Comparison of ENCODE assay signal across 8 cellular contexts in the genomic region with DNA sequence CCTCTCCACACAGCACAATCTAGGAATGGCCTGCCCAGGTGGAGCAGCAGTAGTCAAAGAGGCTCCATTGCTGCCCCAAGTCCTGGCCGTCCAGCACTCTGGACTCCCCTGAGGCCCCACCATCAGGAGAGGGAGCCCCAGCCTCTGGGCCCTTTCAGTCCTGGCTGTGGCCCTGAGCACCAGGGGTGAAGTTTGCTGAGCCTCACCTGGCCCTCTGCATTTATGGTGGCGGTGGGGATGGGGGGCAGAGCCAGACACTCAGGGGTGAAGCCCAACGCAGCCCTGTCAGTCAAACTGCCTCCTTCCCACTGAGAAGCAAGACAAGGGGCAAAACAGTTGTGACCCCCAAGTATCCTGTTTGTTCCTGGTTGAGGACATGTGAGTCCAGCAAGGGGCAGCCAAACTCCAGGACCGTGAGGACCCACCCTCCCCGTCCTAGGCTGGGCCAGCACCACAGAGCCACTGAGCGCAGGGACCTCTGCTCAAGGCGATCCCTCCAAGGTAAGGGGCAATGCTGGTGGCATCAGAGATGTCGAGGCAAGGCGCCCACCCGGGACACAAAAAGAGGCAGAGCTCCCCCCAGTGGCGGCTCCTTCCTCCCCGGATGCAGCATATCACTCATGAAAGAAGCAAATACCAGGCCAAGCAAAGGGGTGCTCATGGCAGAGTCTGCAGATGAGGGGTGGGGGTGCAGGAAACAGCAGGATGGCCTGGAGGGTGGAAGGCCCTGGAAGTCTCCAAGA. TPM values are rescaled to one million over a fixed set of nuclear protein-coding genes. Genes with fewer than 3 reads are reported as not detected.
DNase-seq lines count a peak whose midpoint lies in the region; ATAC-seq, FAIRE-seq and TF ChIP-seq lines count a peak whose summit lies in the region.

No MANE protein-coding gene starts in this region.

- POLR2A ChIA-PET in HepG2 (lab: Yijun Ruan, JAX), result no interaction called here

- ATAC-seq in HepG2, result peak; percentile 4
- no peak for ATAC-seq in HG02623 (IDR thresholded peaks at IDR 0.05; ENCODE audit: unreplicated experiment)

- in situ Hi-C loops in Caki2 (cut with HindIII; ENCODE audit: low pct_unique_long_range_greater_than_20kb, low sequenced_read_pairs), result no loop called here
- in situ Hi-C loops in T47D (cut with HindIII; ENCODE audit: low pct_unique_long_range_greater_than_20kb, low sequenced_read_pairs), result no loop called here
- in situ Hi-C loops in HepG2 (cut with HindIII; ENCODE audit: extremely low pct_ligation_motif_present, low pct_unique_long_range_greater_than_20kb), result loop anchor here (10.0 kb wide), 1 partner anchor 223 kb away; no protein-coding TSS in a partner anchor

- 0 out of 2 replicates have a peak, but pooled peaks cover 5% of the 10 kb centered on the region for H3K9me3 ChIP-seq in HepG2 (ENCODE audit: low read length)

- no peak overlapping the region for H3K27ac ChIP-seq in HepG2 (ENCODE audit: extremely low read length, insufficient read depth, low read length)

- 17% methylated on average over 8 of the region's 12 CpGs for WGBS in HepG2 (ENCODE audit: low lambda C conversion rate)

- H3K4me3 ChIP-seq in HepG2 (replicated peaks in 1 of 3; ENCODE audit: insufficient read depth in 1 of 3, low read depth in 2 of 3, low read length in 3 of 3), result no peak overlapping the region

- DNase-seq in Caki2 (ENCODE audit: low read depth), result peak; percentile 10
- peak; percentile 80 for DNase-seq in HTR-8/SVneo (ENCODE audit: insufficient read length, low spot score)
- peak; percentile 67 for DNase-seq in UCSD-AML1 (lab: John Stamatoyannopoulos, UW; ENCODE audit: unreplicated experiment)
- peak; percentile 50 to 80 for DNase-seq in T47D (ENCODE audit: low read depth in 1 of 2, low spot score in 1 of 2)
- DNase-seq in HepG2 (ENCODE audit: low spot score), result peak; percentile 24
- DNase-seq in stimulated activated CD8-positive, alpha-beta memory T cell treated with anti-CD3 and anti-CD28 coated beads, Interleukin-2, amount 100 ng/mL, for 48 hours (ENCODE audit: low read depth in 2 of 2), result peak; percentile 44 to 62
- no peak for DNase-seq in NCI-H1436 treated with DMSO at 0.1 percent for 48 hours (lab: John Stamatoyannopoulos, UW)

- TF ChIP-seq EP300 in HepG2 (IDR thresholded peaks at IDR 0.05; ENCODE audit: low read depth in 2 of 2, low read length in 2 of 2) (no peak), HepG2 (CRISPR knock-in tag; IDR thresholded peaks at IDR 0.05; ENCODE audit: borderline replicate concordance) (no peak)

- no peak overlapping the region for H2AFZ ChIP-seq in HepG2 (ENCODE audit: low read length)

- no peaks in the 10 kb centered on the region for H3K36me3 ChIP-seq in HepG2 (replicated peaks in 1 of 2; ENCODE audit: control insufficient read depth in 1 of 2, insufficient read depth in 2 of 2, low read length in 2 of 2)

- H3K79me2 ChIP-seq in HepG2 (ENCODE audit: insufficient read depth, low read length), result no peaks in the 10 kb centered on the region

- no peak for TF ChIP-seq POLR2A in HepG2 (IDR thresholded peaks at IDR 0.05; ENCODE audit: insufficient read depth in 1 of 2, low read depth in 2 of 2, low read length in 2 of 2)

- peaks cover 29% of the 10 kb centered on the region for H3K4me1 ChIP-seq in HepG2 (ENCODE audit: insufficient read depth, low read length)

- H3K27me3 ChIP-seq in HepG2 (ENCODE audit: control insufficient read depth in 1 of 2, insufficient read depth in 2 of 2, low read length in 2 of 2), result no peaks in the 10 kb centered on the region

- CTCF ChIA-PET in HepG2 (lab: Yijun Ruan, JAX; ENCODE audit: low intra/inter-chr PET ratio, low total read pairs), result interaction anchor here (1.3 kb wide), 1 partner anchor 143 kb away, joined by 9 read pairs; no protein-coding TSS in a partner anchor

- intact Hi-C loops in HepG2 (cut with micrococcal nuclease; ENCODE audit: unreplicated experiment), result loop anchor here (5.0 kb wide), 1 partner anchor 140 kb away; the partner anchor contains the start of gene TRAF3

- peak overlapping the region; percentile 36; the same call in 1 of the 2 replicates for H3K4me2 ChIP-seq in HepG2 (ENCODE audit: low read depth, low read length)

- peak; percentile 36 for FAIRE-seq in HTR-8/SVneo (lab: Jason Lieb, UNC)
- no peak for FAIRE-seq in HepG2 (lab: Jason Lieb, UNC)

- peak; percentile 89 for TF ChIP-seq CTCF in HepG2 (CRISPR knock-in tag; IDR thresholded peaks at IDR 0.05)

- no peak overlapping the region for H3K9ac ChIP-seq in HepG2 (ENCODE audit: insufficient read depth, low read depth, low read length)

- no peaks in the 10 kb centered on the region for H4K20me1 ChIP-seq in HepG2 (ENCODE audit: insufficient read depth, low read length)

- peak; percentile 72 for TF ChIP-seq RAD21 in HepG2 (CRISPR knock-in tag; IDR thresholded peaks at IDR 0.05)

- BruUV-seq in HepG2 (replicated peaks; lab: Mats Ljungman, UMichigan), result no TSS peak

TF ChIP-seq in HepG2, 621 proteins besides CTCF, POLR2A, EP300 and RAD21 (continues in another document):
- TF ChIP-seq CBX5 (CRISPR knock-in tag; IDR thresholded peaks at IDR 0.05; ENCODE audit: borderline replicate concordance) (no peak), IKZF4 (CRISPR knock-in tag; IDR thresholded peaks at IDR 0.05; ENCODE audit: borderline replicate concordance, low read depth, not compliant biosample characterization) (no peak), ZNF710 (CRISPR knock-in tag; IDR thresholded peaks at IDR 0.05; ENCODE audit: borderline replicate concordance) (no peak), ZNF552 (CRISPR knock-in tag; IDR thresholded peaks at IDR 0.05; ENCODE audit: borderline replicate concordance) (no peak)
- TF ChIP-seq, protein P1, sequence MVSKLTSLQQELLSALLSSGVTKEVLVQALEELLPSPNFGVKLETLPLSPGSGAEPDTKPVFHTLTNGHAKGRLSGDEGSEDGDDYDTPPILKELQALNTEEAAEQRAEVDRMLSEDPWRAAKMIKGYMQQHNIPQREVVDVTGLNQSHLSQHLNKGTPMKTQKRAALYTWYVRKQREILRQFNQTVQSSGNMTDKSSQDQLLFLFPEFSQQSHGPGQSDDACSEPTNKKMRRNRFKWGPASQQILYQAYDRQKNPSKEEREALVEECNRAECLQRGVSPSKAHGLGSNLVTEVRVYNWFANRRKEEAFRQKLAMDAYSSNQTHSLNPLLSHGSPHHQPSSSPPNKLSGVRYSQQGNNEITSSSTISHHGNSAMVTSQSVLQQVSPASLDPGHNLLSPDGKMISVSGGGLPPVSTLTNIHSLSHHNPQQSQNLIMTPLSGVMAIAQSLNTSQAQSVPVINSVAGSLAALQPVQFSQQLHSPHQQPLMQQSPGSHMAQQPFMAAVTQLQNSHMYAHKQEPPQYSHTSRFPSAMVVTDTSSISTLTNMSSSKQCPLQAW (CRISPR knock-in tag; IDR thresholded peaks at IDR 0.05), result peak; percentile 55; the same call in 1 of the 2 replicates
- TF ChIP-seq, protein P2, sequence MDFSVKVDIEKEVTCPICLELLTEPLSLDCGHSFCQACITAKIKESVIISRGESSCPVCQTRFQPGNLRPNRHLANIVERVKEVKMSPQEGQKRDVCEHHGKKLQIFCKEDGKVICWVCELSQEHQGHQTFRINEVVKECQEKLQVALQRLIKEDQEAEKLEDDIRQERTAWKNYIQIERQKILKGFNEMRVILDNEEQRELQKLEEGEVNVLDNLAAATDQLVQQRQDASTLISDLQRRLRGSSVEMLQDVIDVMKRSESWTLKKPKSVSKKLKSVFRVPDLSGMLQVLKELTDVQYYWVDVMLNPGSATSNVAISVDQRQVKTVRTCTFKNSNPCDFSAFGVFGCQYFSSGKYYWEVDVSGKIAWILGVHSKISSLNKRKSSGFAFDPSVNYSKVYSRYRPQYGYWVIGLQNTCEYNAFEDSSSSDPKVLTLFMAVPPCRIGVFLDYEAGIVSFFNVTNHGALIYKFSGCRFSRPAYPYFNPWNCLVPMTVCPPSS (IDR thresholded peaks at IDR 0.05), result no peak

RNA-seq across cellular contexts. Expression of gene AMN, which starts 4.8 kb away (rescaled TPM):
- total RNA-seq in Caki2 (2014; rRNA removed; shearing (Covaris generic); ENCODE audit: low replicate concordance), result 0.41 and 1.5 TPM in 2 replicates
- 8.2 and 33.1 TPM in 2 replicates for total RNA-seq in HepG2 (2016; rRNA removed; fragmentation: Illumina TruSeq; extraction: Trizol)
- 5.2 and 6.0 TPM in 2 replicates for total RNA-seq in HepG2 (2016; cell fraction: cytosol; rRNA removed; fragmentation: Illumina TruSeq; extraction: Trizol; ENCODE audit: low read depth)
- 9.3 and 30.8 TPM in 2 replicates for total RNA-seq in HepG2 (2016; cell fraction: insoluble cytoplasmic fraction; rRNA removed; fragmentation: Illumina TruSeq; extraction: Trizol)
- total RNA-seq in HepG2 (2016; cell fraction: membrane; rRNA removed; fragmentation: Illumina TruSeq; extraction: Trizol), result 7.8 and 9.0 TPM in 2 replicates
- 29.3 and 33.8 TPM in 2 replicates for total RNA-seq in HepG2 (2016; cell fraction: nucleus; rRNA removed; fragmentation: Illumina TruSeq; extraction: Trizol)
- polyA plus RNA-seq in HepG2 (2011; rRNA removed), result 9.8 and 18.9 TPM in 2 replicates
- 13.3 and 22.3 TPM in 2 replicates for polyA plus RNA-seq in HepG2 (2011; cell fraction: cytosol; rRNA removed)
- polyA plus RNA-seq in HepG2 (2011; cell fraction: nucleus; rRNA removed), result 158 and 165 TPM in 2 replicates
- 15.1 and 18.5 TPM in 2 replicates for polyA plus RNA-seq in HepG2 (2012)
- 3.8 and 4.1 TPM in 2 replicates for polyA plus RNA-seq in HepG2 (2016; cell fraction: cytosol; fragmentation: Illumina TruSeq; extraction: Trizol; ENCODE audit: low read depth)
- 9.2 and 10.3 TPM in 2 replicates for polyA plus RNA-seq in HepG2 (2016; cell fraction: insoluble cytoplasmic fraction; fragmentation: Illumina TruSeq; extraction: Trizol; ENCODE audit: low read depth)
- polyA plus RNA-seq in HepG2 (2016; cell fraction: membrane; fragmentation: Illumina TruSeq; extraction: Trizol; ENCODE audit: low read depth), result 5.6 and 6.3 TPM in 2 replicates
- 62.6 and 64.7 TPM in 2 replicates for polyA plus RNA-seq in HepG2 (2016; cell fraction: nucleus; fragmentation: Illumina TruSeq; extraction: Trizol; ENCODE audit: insufficient read depth, low read depth)
- polyA minus RNA-seq in HepG2 (2011; rRNA and poly(A)+ RNA removed; ENCODE audit: low replicate concordance), result 0.14 and 21.4 TPM in 2 replicates
- polyA minus RNA-seq in HepG2 (2011; cell fraction: cytosol; rRNA and poly(A)+ RNA removed), result 12.3 and 17.0 TPM in 2 replicates
- 14.8 and 15.0 TPM in 2 replicates for polyA minus RNA-seq in HepG2 (2011; cell fraction: nucleus; rRNA and poly(A)+ RNA removed)
